In genomic region chr20:62874745-62875344, GRCh38 we compare ENCODE assay signal across 10 cellular contexts. TPM values are rescaled to one million over a fixed set of nuclear protein-coding genes. Genes with fewer than 3 reads are reported as not detected.
DNase-seq lines count a peak whose midpoint lies in the region; ATAC-seq lines count a peak whose summit lies in the region.
"Had no signal": no experiment of that assay in that cellular context is flagged by ENCODE, and none has a peak within 500 bp of the region (broad histone marks: within the 10 kb centered on the region; RNA-seq: fewer than 3 reads in every experiment).

No MANE protein-coding gene starts in this region.

- H3K4ac ChIP-seq in neuronal stem cell (ENCODE audit: low read length), result no peak overlapping the region

- peaks cover 3% of the 10 kb centered on the region for H3K27me3 Mint-ChIP-seq in activated T-helper 1 cell treated with anti-CD3 and anti-CD28 coated beads, Interleukin-12 subunit alpha, Interleukin-12 subunit beta, Interleukin-2, Interleukin-4 antibody, amounts not matched to agents 30 ng/mL and 10 ng/mL and 1 ng/mL, durations not matched to agents 14 hours and 24 hours and 36 hours (ENCODE audit: insufficient read depth)

- no peak overlapping the region for H4K91ac ChIP-seq in neuronal stem cell (ENCODE audit: low read depth, low read length, poor library complexity)

- peak overlapping the region; percentile 35 for H2BK120ac ChIP-seq in neuronal stem cell (ENCODE audit: low read depth, low read length)

- ATAC-seq in esophagus mucosa (no peak), HG02884 (IDR thresholded peaks at IDR 0.05; ENCODE audit: unreplicated experiment) (no peak)

- no peaks in the 10 kb centered on the region for H3K9me3 ChIP-seq in neuronal stem cell (replicated peaks in 1 of 2; ENCODE audit: control insufficient read depth in 2 of 2, insufficient read depth in 1 of 2, low read depth in 1 of 2, low read length in 2 of 2)
- no peaks in the 10 kb centered on the region for H3K9me3 ChIP-seq in effector memory CD4-positive, alpha-beta T cell (ENCODE audit: control insufficient read depth, low read length)

- peak overlapping the region; percentile 53 for H2AFZ ChIP-seq in neuronal stem cell (ENCODE audit: low read length)

- no peak overlapping the region for H3K27ac ChIP-seq in neuronal stem cell (replicated peaks; ENCODE audit: low read length)
- H3K27ac ChIP-seq in effector memory CD4-positive, alpha-beta T cell (ENCODE audit: insufficient read depth, low read length, poor library complexity, severe bottlenecking), result no peak overlapping the region

- H4K8ac ChIP-seq in neuronal stem cell (ENCODE audit: low read depth, low read length), result no peak overlapping the region

- no peaks in the 10 kb centered on the region for H3K9me3 Mint-ChIP-seq in activated T-helper 1 cell treated with anti-CD3 and anti-CD28 coated beads, Interleukin-12 subunit alpha, Interleukin-12 subunit beta, Interleukin-2, Interleukin-4 antibody, amounts not matched to agents 30 ng/mL and 10 ng/mL and 1 ng/mL, durations not matched to agents 14 hours and 24 hours and 36 hours

- no peak overlapping the region for H3K4me3 ChIP-seq in neuronal stem cell (ENCODE audit: low read length in 2 of 2)
- no peak overlapping the region for H3K4me3 ChIP-seq in effector memory CD4-positive, alpha-beta T cell (ENCODE audit: insufficient read depth, low read depth, low read length, poor library complexity, severe bottlenecking)

- no peak overlapping the region for H3K18ac ChIP-seq in neuronal stem cell (ENCODE audit: low read length)

- no peak overlapping the region for H3K14ac ChIP-seq in neuronal stem cell (ENCODE audit: low read length)

- H3K79me1 ChIP-seq in neuronal stem cell (ENCODE audit: low read depth, low read length), result no peaks in the 10 kb centered on the region

- H3K36me3 ChIP-seq in neuronal stem cell (replicated peaks in 1 of 2; ENCODE audit: control insufficient read depth in 2 of 2, insufficient read depth in 2 of 2, low read length in 2 of 2), result peaks cover 2% of the 10 kb centered on the region in 2 donors
- H3K36me3 ChIP-seq in effector memory CD4-positive, alpha-beta T cell (ENCODE audit: control insufficient read depth, insufficient read depth, low read length), result peaks cover 4% of the 10 kb centered on the region

- H3K4me1 ChIP-seq in neuronal stem cell (ENCODE audit: control insufficient read depth in 2 of 2, insufficient read depth in 1 of 2, low read depth in 1 of 2, low read length in 2 of 2), result peaks cover 0 to 8% of the 10 kb centered on the region in 2 donors
- no peaks in the 10 kb centered on the region for H3K4me1 ChIP-seq in effector memory CD4-positive, alpha-beta T cell (ENCODE audit: control insufficient read depth, insufficient read depth, low read length, poor library complexity, severe bottlenecking)

- H3K4me3 Mint-ChIP-seq in activated T-helper 1 cell treated with anti-CD3 and anti-CD28 coated beads, Interleukin-12 subunit alpha, Interleukin-12 subunit beta, Interleukin-2, Interleukin-4 antibody, amounts not matched to agents 30 ng/mL and 10 ng/mL and 1 ng/mL, durations not matched to agents 14 hours and 24 hours and 36 hours, result no peak overlapping the region

- peaks cover 9% of the 10 kb centered on the region for H3K4me1 Mint-ChIP-seq in activated T-helper 1 cell treated with anti-CD3 and anti-CD28 coated beads, Interleukin-12 subunit alpha, Interleukin-12 subunit beta, Interleukin-2, Interleukin-4 antibody, amounts not matched to agents 30 ng/mL and 10 ng/mL and 1 ng/mL, durations not matched to agents 14 hours and 24 hours and 36 hours (ENCODE audit: low read depth)

- peaks cover 0 to 6% (median 0%) of the 10 kb centered on the region in 3 experiments for H3K27me3 ChIP-seq in neuronal stem cell (ENCODE audit: control insufficient read depth in 3 of 3, insufficient read depth in 3 of 3, low read depth in 1 of 3, low read length in 3 of 3)
- H3K27me3 ChIP-seq in effector memory CD4-positive, alpha-beta T cell (replicated peaks; ENCODE audit: control insufficient read depth, insufficient read depth, low read length, poor library complexity, severe bottlenecking), result no peaks in the 10 kb centered on the region

- H2BK5ac ChIP-seq in neuronal stem cell (ENCODE audit: low read length), result no peak overlapping the region

- H3K4me2 ChIP-seq in neuronal stem cell (ENCODE audit: insufficient read depth, low read length, poor library complexity, severe bottlenecking), result no peak overlapping the region

- H2BK12ac ChIP-seq in neuronal stem cell (ENCODE audit: low read length), result no peak overlapping the region

- H2AK5ac ChIP-seq in neuronal stem cell (ENCODE audit: low read depth, low read length), result no peak overlapping the region

- 100% methylated on average over 3 of the region's 20 CpGs; no CpG with 5 or more reads in 1 of the 2 donors for WGBS in neuronal stem cell (ENCODE audit: extremely low coverage in 2 of 2, insufficient read length in 2 of 2, insufficient replicate concordance in 1 of 2), 2 donors

- peak overlapping the region; percentile 2 for H2BK15ac ChIP-seq in neuronal stem cell (ENCODE audit: low read length)

- intact Hi-C loops in activated T-helper 1 cell treated with anti-CD3 and anti-CD28 coated beads, Interleukin-12 subunit alpha, Interleukin-12 subunit beta, Interleukin-2, Interleukin-4 antibody, amounts not matched to agents 30 ng/mL and 10 ng/mL and 1 ng/mL, durations not matched to agents 14 hours and 24 hours and 36 hours (cut with micrococcal nuclease), result no loop called here

- no peak overlapping the region for H3K23ac ChIP-seq in neuronal stem cell (ENCODE audit: low read depth, low read length, poor library complexity)

- H3K36me3 Mint-ChIP-seq in activated T-helper 1 cell treated with anti-CD3 and anti-CD28 coated beads, Interleukin-12 subunit alpha, Interleukin-12 subunit beta, Interleukin-2, Interleukin-4 antibody, amounts not matched to agents 30 ng/mL and 10 ng/mL and 1 ng/mL, durations not matched to agents 14 hours and 24 hours and 36 hours (ENCODE audit: low read depth), result no peaks in the 10 kb centered on the region

- H3K27ac Mint-ChIP-seq in activated T-helper 1 cell treated with anti-CD3 and anti-CD28 coated beads, Interleukin-12 subunit alpha, Interleukin-12 subunit beta, Interleukin-2, Interleukin-4 antibody, amounts not matched to agents 30 ng/mL and 10 ng/mL and 1 ng/mL, durations not matched to agents 14 hours and 24 hours and 36 hours, result peak overlapping the region; percentile 58

- H3K9ac ChIP-seq in neuronal stem cell (ENCODE audit: low read depth, low read length, poor library complexity), result no peak overlapping the region

- DNase-seq in NCI-H146 (lab: John Stamatoyannopoulos, UW) (peak; percentile 26), NCI-H146 treated with DMSO at 0.1 percent for 48 hours (lab: John Stamatoyannopoulos, UW; ENCODE audit: unreplicated experiment) (no peak), HuH-7 (ENCODE audit: low spot score) (peak; percentile 55), neuronal stem cell (ENCODE audit: low spot score) (no peak)
- no peak for DNase-seq in activated T-helper 1 cell treated with anti-CD3 and anti-CD28 coated beads, Interleukin-12 subunit alpha, Interleukin-12 subunit beta, Interleukin-2, Interleukin-4 antibody, amounts not matched to agents 30 ng/mL and 10 ng/mL and 1 ng/mL, durations not matched to agents 14 hours and 24 hours and 36 hours (ENCODE audit: low spot score)
- DNase-seq in effector memory CD4-positive, alpha-beta T cell, result no peak
- DNase-seq: stimulated activated CD8-positive, alpha-beta memory T cell treated with anti-CD3 and anti-CD28 coated beads, Interleukin-4, amount 100 ng/mL, for 48 hours had no signal

RNA-seq across cellular contexts. Expression of gene TCFL5, which starts 13.2 kb away (rescaled TPM):
- total RNA-seq in activated T-helper 1 cell treated with anti-CD3 and anti-CD28 coated beads, Interleukin-12 subunit alpha, Interleukin-12 subunit beta, Interleukin-2, Interleukin-4 antibody, amounts not matched to agents 30 ng/mL and 10 ng/mL and 1 ng/mL, durations not matched to agents 14 hours and 24 hours and 36 hours, result 5.7 and 5.8 TPM in 2 replicates
- 14.5 TPM for polyA plus RNA-seq in neuronal stem cell (2013, experiment 1 of 2)
- 15.3 TPM for polyA plus RNA-seq in neuronal stem cell (2013, experiment 2 of 2)
- total RNA-seq in esophagus mucosa, result 5.0 TPM

RNA-seq across cellular contexts. Expression of gene DIDO1, which starts 51.5 kb away (rescaled TPM):
- total RNA-seq in activated T-helper 1 cell treated with anti-CD3 and anti-CD28 coated beads, Interleukin-12 subunit alpha, Interleukin-12 subunit beta, Interleukin-2, Interleukin-4 antibody, amounts not matched to agents 30 ng/mL and 10 ng/mL and 1 ng/mL, durations not matched to agents 14 hours and 24 hours and 36 hours, result 60.5 and 60.8 TPM in 2 replicates
- polyA plus RNA-seq in neuronal stem cell (2013, experiment 1 of 2), result 50.1 TPM
- polyA plus RNA-seq in neuronal stem cell (2013, experiment 2 of 2), result 49.8 TPM
- 26.2 TPM for total RNA-seq in esophagus mucosa

RNA-seq across cellular contexts. Expression of gene COL9A3, which starts 58.0 kb away (rescaled TPM):
- not detected in 2 replicates for total RNA-seq in activated T-helper 1 cell treated with anti-CD3 and anti-CD28 coated beads, Interleukin-12 subunit alpha, Interleukin-12 subunit beta, Interleukin-2, Interleukin-4 antibody, amounts not matched to agents 30 ng/mL and 10 ng/mL and 1 ng/mL, durations not matched to agents 14 hours and 24 hours and 36 hours
- 77.2 TPM for polyA plus RNA-seq in neuronal stem cell (2013, experiment 1 of 2)
- polyA plus RNA-seq in neuronal stem cell (2013, experiment 2 of 2), result 77.0 TPM
- 1.5 TPM for total RNA-seq in esophagus mucosa
- total RNA-seq: MCF 10A had no signal

Comparison
In these comparisons a context has a peak if more than half of its experiments do, and no peak if none do; other contexts are left out.
1. DNase-seq: peak in NCI-H146 (single experiment) and HuH-7 (single experiment); none in NCI-H146 treated with DMSO at 0.1 percent for 48 hours (single experiment), activated T-helper 1 cell treated with anti-CD3 and anti-CD28 coated beads, Interleukin-12 subunit alpha, Interleukin-12 subunit beta, Interleukin-2, Interleukin-4 antibody, amounts not matched to agents 30 ng/mL and 10 ng/mL and 1 ng/mL, durations not matched to agents 14 hours and 24 hours and 36 hours (single experiment), neuronal stem cell (single experiment) and effector memory CD4-positive, alpha-beta T cell (0 of 3).